In the genomic region with DNA sequence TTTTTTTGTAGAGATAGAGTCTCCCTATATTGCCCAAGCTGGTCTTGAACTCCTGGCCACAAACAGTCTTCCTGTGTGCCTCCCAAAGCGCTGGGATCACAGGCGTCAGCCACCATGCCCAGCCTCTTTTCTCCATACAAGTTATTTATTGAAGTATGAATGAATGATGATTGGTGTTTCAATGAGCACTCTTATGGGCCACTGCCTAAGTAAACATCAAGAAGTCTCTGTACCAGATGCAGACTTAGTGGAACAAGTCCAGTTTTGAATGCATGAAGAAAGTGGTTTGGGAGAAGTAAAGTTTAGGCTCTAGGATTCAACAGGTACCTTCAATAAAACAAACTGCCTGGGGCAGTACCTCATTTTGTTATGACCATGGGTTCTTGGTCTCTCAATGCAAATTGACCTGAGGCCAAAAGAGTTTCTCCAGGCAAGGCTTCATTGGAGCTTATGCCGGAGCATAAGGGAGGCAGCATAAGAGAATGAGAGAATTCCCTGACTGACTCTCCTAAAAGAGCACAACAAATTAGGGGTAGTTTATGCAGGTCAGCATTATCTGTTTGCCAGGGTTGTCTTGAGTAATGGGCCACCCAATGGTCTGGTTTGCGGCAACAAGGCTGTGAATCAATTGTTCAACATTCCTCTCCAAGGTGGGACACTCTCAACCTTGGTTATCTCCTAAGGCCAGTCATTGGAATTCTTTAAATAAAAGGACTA, we compare ENCODE assay signal across 9 cellular contexts. TPM values are rescaled to one million over a fixed set of nuclear protein-coding genes. Genes with fewer than 3 reads are reported as not detected.
DNase-seq lines count a peak whose midpoint lies in the region; ATAC-seq, FAIRE-seq and TF ChIP-seq lines count a peak whose summit lies in the region.
"Had no signal": no experiment of that assay in that cellular context is flagged by ENCODE, and none has a peak within 500 bp of the region (broad histone marks: within the 10 kb centered on the region; RNA-seq: fewer than 3 reads in every experiment).

No MANE protein-coding gene starts in this region.

- peaks cover 22% of the 10 kb centered on the region for H3K36me3 Mint-ChIP-seq in CD4-positive, alpha-beta T cell (ENCODE audit: low read depth)
- peaks cover 28% of the 10 kb centered on the region for H3K36me3 Mint-ChIP-seq in dendritic cell treated with granulocyte-macrophage colony-stimulating factor and Interleukin-4, amounts not matched to agents 40 ng/mL and 50 ng/mL, for 4 days (ENCODE audit: low read depth)
- peaks cover 6% of the 10 kb centered on the region for H3K36me3 Mint-ChIP-seq in neural crest cell (ENCODE audit: low read depth)

- peaks cover 37% of the 10 kb centered on the region for H3K4me1 ChIP-seq in Loucy (ENCODE audit: insufficient read depth, low read length, poor library complexity, severe bottlenecking)

- no peak for FAIRE-seq in RCC 7860 (lab: Jason Lieb, UNC)

- H3K4me3 ChIP-seq in Loucy (ENCODE audit: low read length, poor library complexity, severe bottlenecking), result peak overlapping the region; percentile 88

- H3K9me2 ChIP-seq in Loucy (replicated peaks; ENCODE audit: low read depth, low read length), result no peaks in the 10 kb centered on the region

- no peak overlapping the region for H3K27ac ChIP-seq in CD4-positive, alpha-beta T cell (ENCODE audit: low read depth, low read length)

- H3K27me3 ChIP-seq in CD4-positive, alpha-beta T cell (ENCODE audit: control insufficient read depth, insufficient read depth, low read length), result no peaks in the 10 kb centered on the region
- no peaks in the 10 kb centered on the region for H3K27me3 ChIP-seq in Loucy (ENCODE audit: insufficient read depth, low read length, poor library complexity, severe bottlenecking)

- H2AFZ ChIP-seq in Loucy (ENCODE audit: low read length), result peak overlapping the region; percentile 100

- H3K27ac Mint-ChIP-seq in CD4-positive, alpha-beta T cell, result peak overlapping the region; percentile 86
- peak overlapping the region; percentile 89 for H3K27ac Mint-ChIP-seq in dendritic cell treated with granulocyte-macrophage colony-stimulating factor and Interleukin-4, amounts not matched to agents 40 ng/mL and 50 ng/mL, for 4 days
- H3K27ac Mint-ChIP-seq in neural crest cell (ENCODE audit: unreplicated experiment), result no peak overlapping the region

- no peaks in the 10 kb centered on the region for H3K9me3 Mint-ChIP-seq in CD4-positive, alpha-beta T cell
- no peaks in the 10 kb centered on the region for H3K9me3 Mint-ChIP-seq in dendritic cell treated with granulocyte-macrophage colony-stimulating factor and Interleukin-4, amounts not matched to agents 40 ng/mL and 50 ng/mL, for 4 days
- no peaks in the 10 kb centered on the region for H3K9me3 Mint-ChIP-seq in neural crest cell

- no peaks in the 10 kb centered on the region for H3K27me3 Mint-ChIP-seq in CD4-positive, alpha-beta T cell
- H3K27me3 Mint-ChIP-seq in dendritic cell treated with granulocyte-macrophage colony-stimulating factor and Interleukin-4, amounts not matched to agents 40 ng/mL and 50 ng/mL, for 4 days, result no peaks in the 10 kb centered on the region
- peaks cover 3% of the 10 kb centered on the region for H3K27me3 Mint-ChIP-seq in neural crest cell (ENCODE audit: low read depth)

- no peaks in the 10 kb centered on the region; the same call in 1 of the 2 replicates for H3F3A ChIP-seq in Loucy (ENCODE audit: low read depth)

- no peaks in the 10 kb centered on the region for H3K36me3 ChIP-seq in Loucy (ENCODE audit: insufficient read depth, low read length)

- peak overlapping the region; percentile 82 for H3K4me2 ChIP-seq in Loucy (ENCODE audit: low read depth, low read length, poor library complexity, severe bottlenecking)

- no peak for TF ChIP-seq CTCF in CD4-positive, alpha-beta T cell (IDR thresholded peaks at IDR 0.05)
- TF ChIP-seq CTCF in Loucy (conservative IDR thresholded peaks at IDR 0.05; ENCODE audit: low read length), result no peak
- no peak for TF ChIP-seq CTCF in neural crest cell (conservative IDR thresholded peaks at IDR 0.05)

- no peaks in the 10 kb centered on the region for H3K9me3 ChIP-seq in CD4-positive, alpha-beta T cell (ENCODE audit: control insufficient read depth, low read length)
- H3K9me3 ChIP-seq in Loucy (ENCODE audit: insufficient read depth, low read depth, low read length), result no peaks in the 10 kb centered on the region

- POLR2A ChIA-PET in CD4-positive, alpha-beta T cell (lab: Charles Lee), result interaction anchor here (0.8 to 5.9 kb wide), 4 partner anchors 14 to 93 kb away, joined by 3 to 56 read pairs (median 5); a partner anchor contains a TSS

- no peak for DNase-seq in CD4-positive, alpha-beta T cell
- DNase-seq in neural crest cell (ENCODE audit: low read depth, low spot score), result no peak
- DNase-seq in RCC 7860 (ENCODE audit: low spot score), result no peak
- no peak for DNase-seq in HK-2 (ENCODE audit: unreplicated experiment)
- DNase-seq: activated CD4-positive, CD25-positive, alpha-beta regulatory T cell treated with anti-CD3 and anti-CD28 coated beads, Interleukin-2, amount 50 U/mL, for 72 hours had no signal

- peaks cover 37% of the 10 kb centered on the region for H3K79me2 ChIP-seq in Loucy (ENCODE audit: insufficient read depth, low read length)

- peak overlapping the region; percentile 99 for H3K4me3 Mint-ChIP-seq in CD4-positive, alpha-beta T cell
- peak overlapping the region; percentile 70 for H3K4me3 Mint-ChIP-seq in dendritic cell treated with granulocyte-macrophage colony-stimulating factor and Interleukin-4, amounts not matched to agents 40 ng/mL and 50 ng/mL, for 4 days
- H3K4me3 Mint-ChIP-seq in neural crest cell, result peak overlapping the region; percentile 80

- peak overlapping the region; percentile 90 for H3K9ac ChIP-seq in Loucy (ENCODE audit: low read depth, low read length, poor library complexity, severe bottlenecking)

- intact Hi-C loops in CD4-positive, alpha-beta T cell (cut with DNase I, micrococcal nuclease), result loop anchor here (1.0 to 10.0 kb wide), 5 partner anchors 20 to 1095 kb away; a partner anchor contains a TSS
- intact Hi-C loops in dendritic cell treated with granulocyte-macrophage colony-stimulating factor and Interleukin-4, amounts not matched to agents 40 ng/mL and 50 ng/mL, for 4 days (cut with micrococcal nuclease), result loop anchor here (1.0 to 5.0 kb wide), 3 partner anchors 19 to 93 kb away; a partner anchor contains a TSS

- H3K4me1 Mint-ChIP-seq in CD4-positive, alpha-beta T cell (ENCODE audit: low read depth), result peaks cover 59% of the 10 kb centered on the region
- peaks cover 62% of the 10 kb centered on the region for H3K4me1 Mint-ChIP-seq in dendritic cell treated with granulocyte-macrophage colony-stimulating factor and Interleukin-4, amounts not matched to agents 40 ng/mL and 50 ng/mL, for 4 days (ENCODE audit: low read depth)
- peaks cover 32% of the 10 kb centered on the region for H3K4me1 Mint-ChIP-seq in neural crest cell

- no peak for ATAC-seq in CD4-positive, alpha-beta T cell (ENCODE audit: poor library complexity)
- ATAC-seq in HG03280 (IDR thresholded peaks at IDR 0.05; ENCODE audit: unreplicated experiment), result no peak
- ATAC-seq in HG03520 (IDR thresholded peaks at IDR 0.05; ENCODE audit: unreplicated experiment), result no peak

- H4K20me1 ChIP-seq in Loucy (ENCODE audit: insufficient read depth, low read length, poor library complexity, severe bottlenecking), result peaks cover 18% of the 10 kb centered on the region

- CTCF ChIA-PET in CD4-positive, alpha-beta T cell (lab: Charles Lee), result interaction anchor here (4.0 kb wide), 1 partner anchor 19 kb away, joined by 21 read pairs; a partner anchor contains a TSS

RNA-seq across cellular contexts. Expression of a gene that starts 1.1 kb away (rescaled TPM):
- 10 to 100 TPM; 39.5 to 43.5 TPM for total RNA-seq in CD4-positive, alpha-beta T cell
- total RNA-seq in neural crest cell, result 64.8 and 68.5 TPM in 2 replicates

RNA-seq across cellular contexts. Expression of a gene that starts 19.8 kb away (rescaled TPM):
- total RNA-seq in CD4-positive, alpha-beta T cell, result 10 to 100 TPM; 34.5 to 42.8 TPM
- total RNA-seq in neural crest cell, result 17.0 and 23.8 TPM in 2 replicates

RNA-seq across cellular contexts. Expression of a gene that starts 48.7 kb away (rescaled TPM):
- total RNA-seq in CD4-positive, alpha-beta T cell, result 10 to 100 TPM; 55.9 TPM
- total RNA-seq in neural crest cell, result 118 and 120 TPM in 2 replicates
